Comparison of ENCODE assay signal across 8 cellular contexts in genomic region chr14:73949752-73950734, GRCh38. TPM values are rescaled to one million over a fixed set of nuclear protein-coding genes. Genes with fewer than 3 reads are reported as not detected.
DNase-seq lines count a peak whose midpoint lies in the region; ATAC-seq and TF ChIP-seq lines count a peak whose summit lies in the region.

COQ6 (plus strand) TSS chr14:73950302; CDS start chr14:73950333, 31 bp downstream.
FAM161B (minus strand) TSS chr14:73950094; CDS start chr14:73950026, 68 bp downstream.

- peaks cover 4% of the 10 kb centered on the region for H3K27me3 Mint-ChIP-seq in GM23338 (ENCODE audit: insufficient read depth, low read depth, poor library complexity)
- no peaks in the 10 kb centered on the region for H3K27me3 Mint-ChIP-seq in natural killer cell treated with Interleukin-12 subunit alpha and Interleukin-12 subunit beta and Interleukin-15 and Interleukin-18, amount 100 ng/mL, for 72 hours

- H3K79me2 ChIP-seq in GM23338 (replicated peaks; ENCODE audit: insufficient read depth), result no peaks in the 10 kb centered on the region

- H3K36me3 Mint-ChIP-seq in GM23338 (ENCODE audit: low read depth), result peaks cover 9% of the 10 kb centered on the region
- no peaks in the 10 kb centered on the region for H3K36me3 Mint-ChIP-seq in natural killer cell treated with Interleukin-12 subunit alpha and Interleukin-12 subunit beta and Interleukin-15 and Interleukin-18, amount 100 ng/mL, for 72 hours

- peak; percentile 95 for ATAC-seq in GM23338
- peak; percentile 97 to 98 for ATAC-seq in natural killer cell treated with Interleukin-12 subunit alpha and Interleukin-12 subunit beta and Interleukin-15 and Interleukin-18, amount 100 ng/mL, for 72 hours
- peak; percentile 99 for ATAC-seq in stimulated activated naive CD8-positive, alpha-beta T cell treated with anti-CD3 and anti-CD28 coated beads, Interleukin-15, Interleukin-2, amounts not matched to agents 100 U/mL and 50 U/mL, for 24 hours

- DNase-seq in EL, result peak; percentile 98
- DNase-seq in GM23338 (ENCODE audit: low spot score), result peak; percentile 99
- DNase-seq in LHCN-M2 (ENCODE audit: low read depth), result peak; percentile 97
- DNase-seq in RPMI8226, result peak; percentile 91
- peak; percentile 81 for DNase-seq in activated T-helper 9 cell treated with anti-CD3 and anti-CD28 coated beads, Interleukin-2, amount 50 U/mL, for 16 hours (ENCODE audit: low read depth)
- DNase-seq in fibroblast of pulmonary artery (ENCODE audit: low read depth), result peak; percentile 97
- peak; percentile 96 for DNase-seq in natural killer cell treated with Interleukin-12 subunit alpha and Interleukin-12 subunit beta and Interleukin-15 and Interleukin-18, amount 100 ng/mL, for 72 hours (ENCODE audit: low spot score)
- peak; percentile 90 for DNase-seq in stimulated activated naive CD8-positive, alpha-beta T cell treated with anti-CD3 and anti-CD28 coated beads, Interleukin-15, Interleukin-2, amounts not matched to agents 100 U/mL and 50 U/mL, for 24 hours

- H3K27ac ChIP-seq in GM23338 (ENCODE audit: low read depth), result peak within 1 kb of the TSS; percentile 57

- no peaks in the 10 kb centered on the region for H3K9me2 ChIP-seq in GM23338 (ENCODE audit: insufficient read depth)

- H3K4me2 ChIP-seq in GM23338, result peak within 1 kb of the TSS; percentile 75

- 0 out of 2 replicates have a peak, but pooled peaks cover 3% of the 10 kb centered on the region for H4K20me1 ChIP-seq in GM23338 (replicated peaks; ENCODE audit: insufficient read depth)

- H3K4me3 ChIP-seq in GM23338, result peak within 1 kb of the TSS; percentile 67
- peak within 1 kb of the TSS; percentile 97 for H3K4me3 ChIP-seq in fibroblast of pulmonary artery (replicated peaks; ENCODE audit: low read depth, low read length)

- no peaks in the 10 kb centered on the region for H3F3A ChIP-seq in GM23338 (replicated peaks; ENCODE audit: low read depth)

- no peaks in the 10 kb centered on the region for H3K9me3 Mint-ChIP-seq in GM23338
- no peaks in the 10 kb centered on the region for H3K9me3 Mint-ChIP-seq in natural killer cell treated with Interleukin-12 subunit alpha and Interleukin-12 subunit beta and Interleukin-15 and Interleukin-18, amount 100 ng/mL, for 72 hours

- peak within 1 kb of the TSS; percentile 89 for H3K4me3 Mint-ChIP-seq in GM23338
- H3K4me3 Mint-ChIP-seq in natural killer cell treated with Interleukin-12 subunit alpha and Interleukin-12 subunit beta and Interleukin-15 and Interleukin-18, amount 100 ng/mL, for 72 hours, result peak within 1 kb of the TSS; percentile 96

- H3K4me1 Mint-ChIP-seq in GM23338, result no peaks in the 10 kb centered on the region
- peaks cover 10 to 12% of the 10 kb centered on the region in 2 donors for H3K4me1 Mint-ChIP-seq in natural killer cell treated with Interleukin-12 subunit alpha and Interleukin-12 subunit beta and Interleukin-15 and Interleukin-18, amount 100 ng/mL, for 72 hours (ENCODE audit: low read depth in 2 of 2)

- no peaks in the 10 kb centered on the region for H3K4me1 ChIP-seq in GM23338 (ENCODE audit: insufficient read depth)

- no peaks in the 10 kb centered on the region for H3K36me3 ChIP-seq in GM23338 (ENCODE audit: insufficient read depth)

- peak within 1 kb of the TSS; percentile 95 for H3K27ac Mint-ChIP-seq in GM23338
- H3K27ac Mint-ChIP-seq in natural killer cell treated with Interleukin-12 subunit alpha and Interleukin-12 subunit beta and Interleukin-15 and Interleukin-18, amount 100 ng/mL, for 72 hours, result peak within 1 kb of the TSS; percentile 85 to 94

- peak within 1 kb of the TSS; percentile 88 for H2AFZ ChIP-seq in GM23338

- TF ChIP-seq CTCF in GM23338 (conservative IDR thresholded peaks at IDR 0.05; ENCODE audit: low read depth in 2 of 2) (peak in 1 of 2 experiments; percentile 34; a peak in 1 of 4 replicates), fibroblast of pulmonary artery (IDR thresholded peaks at IDR 0.05; ENCODE audit: low read length, missing control alignments) (no peak)

- H3K27me3 ChIP-seq in GM23338 (ENCODE audit: insufficient read depth), result no peaks in the 10 kb centered on the region

TF ChIP-seq in GM23338, 12 proteins besides CTCF, POLR2A, EP300 and RAD21 (continues in another document):
- no peak for TF ChIP-seq ZNF331 (CRISPR knock-in tag; IDR thresholded peaks at IDR 0.05; ENCODE audit: low read depth)
- peak; percentile 83 for TF ChIP-seq POLR2AphosphoS5 (IDR thresholded peaks at IDR 0.05; ENCODE audit: low read depth)
- no peak for TF ChIP-seq ZNF114 (CRISPR knock-in tag; IDR thresholded peaks at IDR 0.05)
- TF ChIP-seq STAT1 (IDR thresholded peaks at IDR 0.05; ENCODE audit: unreplicated experiment), result no peak
- TF ChIP-seq REST (IDR thresholded peaks at IDR 0.05; ENCODE audit: unreplicated experiment), result no peak

RNA-seq across cellular contexts. Expression of gene COQ6, which starts in this region (rescaled TPM):
- 13.8 and 14.9 TPM in 2 replicates for total RNA-seq in GM23338 (2014; rRNA removed; shearing (Covaris generic))
- polyA plus RNA-seq in GM23338 (2016; fragmentation: Nextera tagmentation; extraction: Ambion mirVana), result 6.8 and 8.9 TPM in 2 replicates
- 38.5 and 46.7 TPM in 2 replicates for total RNA-seq in LHCN-M2 (2014; rRNA removed)
- 20.2 TPM for polyA plus RNA-seq in LHCN-M2 (2012)
- 10 to 100 TPM; 20.0 to 23.5 TPM for total RNA-seq in natural killer cell treated with Interleukin-12 subunit alpha and Interleukin-12 subunit beta and Interleukin-15 and Interleukin-18, amount 100 ng/mL, for 72 hours

RNA-seq across cellular contexts. Expression of gene FAM161B, which starts in this region (rescaled TPM):
- 0.04 and 0.28 TPM in 2 replicates for total RNA-seq in GM23338 (2014; rRNA removed; shearing (Covaris generic))
- polyA plus RNA-seq in GM23338 (2016; fragmentation: Nextera tagmentation; extraction: Ambion mirVana), result 2.3 and 2.8 TPM in 2 replicates
- 2.1 and 3.4 TPM in 2 replicates for total RNA-seq in LHCN-M2 (2014; rRNA removed)
- polyA plus RNA-seq in LHCN-M2 (2012), result 2.7 TPM
- 1 to 10 TPM; 2.7 to 3.8 TPM for total RNA-seq in natural killer cell treated with Interleukin-12 subunit alpha and Interleukin-12 subunit beta and Interleukin-15 and Interleukin-18, amount 100 ng/mL, for 72 hours

Comparison
In these comparisons a context has a peak if more than half of its experiments do, and no peak if none do; other contexts are left out.
1. Peak in every context shown above with its lines: DNase-seq, ATAC-seq, H3K4me3 ChIP-seq and H3K27ac ChIP-seq.